Comparison of ENCODE assay signal across 1 cellular context in the genomic region with DNA sequence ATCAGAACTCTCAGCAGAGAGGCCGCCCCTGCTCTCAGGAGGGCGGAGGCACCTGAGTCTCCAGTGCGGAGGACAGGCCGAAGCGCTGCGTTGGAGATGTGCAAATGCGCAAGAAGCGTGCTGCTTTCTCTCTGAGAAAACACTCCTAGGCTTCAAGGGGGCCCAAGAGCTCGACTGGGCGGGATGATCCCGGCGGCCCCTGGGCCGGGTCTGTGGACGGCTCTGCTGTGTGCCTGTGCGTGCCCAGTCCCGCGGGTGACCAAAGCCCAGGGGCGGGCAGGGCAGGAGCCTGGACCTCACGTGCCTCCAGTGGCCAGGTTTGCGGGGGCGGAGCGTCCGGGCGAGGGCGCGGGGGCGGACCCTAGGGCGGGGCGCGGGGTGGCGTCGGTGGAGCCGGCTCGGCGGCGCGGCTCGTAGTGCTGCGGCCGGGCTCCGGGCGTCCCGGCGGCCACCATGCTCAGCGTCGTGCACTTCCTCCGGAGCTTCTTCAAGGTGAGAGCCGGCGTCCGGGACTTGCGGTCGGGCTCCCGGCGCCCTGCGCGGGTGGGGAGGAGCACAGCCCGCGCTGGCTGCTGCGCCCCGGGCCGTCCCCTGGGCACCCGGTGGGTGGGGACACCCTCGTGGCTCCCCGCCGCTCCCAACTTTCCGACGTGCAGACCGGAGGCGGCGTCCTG.
TF ChIP-seq lines count a peak whose summit lies in the region.

A gene with protein sequence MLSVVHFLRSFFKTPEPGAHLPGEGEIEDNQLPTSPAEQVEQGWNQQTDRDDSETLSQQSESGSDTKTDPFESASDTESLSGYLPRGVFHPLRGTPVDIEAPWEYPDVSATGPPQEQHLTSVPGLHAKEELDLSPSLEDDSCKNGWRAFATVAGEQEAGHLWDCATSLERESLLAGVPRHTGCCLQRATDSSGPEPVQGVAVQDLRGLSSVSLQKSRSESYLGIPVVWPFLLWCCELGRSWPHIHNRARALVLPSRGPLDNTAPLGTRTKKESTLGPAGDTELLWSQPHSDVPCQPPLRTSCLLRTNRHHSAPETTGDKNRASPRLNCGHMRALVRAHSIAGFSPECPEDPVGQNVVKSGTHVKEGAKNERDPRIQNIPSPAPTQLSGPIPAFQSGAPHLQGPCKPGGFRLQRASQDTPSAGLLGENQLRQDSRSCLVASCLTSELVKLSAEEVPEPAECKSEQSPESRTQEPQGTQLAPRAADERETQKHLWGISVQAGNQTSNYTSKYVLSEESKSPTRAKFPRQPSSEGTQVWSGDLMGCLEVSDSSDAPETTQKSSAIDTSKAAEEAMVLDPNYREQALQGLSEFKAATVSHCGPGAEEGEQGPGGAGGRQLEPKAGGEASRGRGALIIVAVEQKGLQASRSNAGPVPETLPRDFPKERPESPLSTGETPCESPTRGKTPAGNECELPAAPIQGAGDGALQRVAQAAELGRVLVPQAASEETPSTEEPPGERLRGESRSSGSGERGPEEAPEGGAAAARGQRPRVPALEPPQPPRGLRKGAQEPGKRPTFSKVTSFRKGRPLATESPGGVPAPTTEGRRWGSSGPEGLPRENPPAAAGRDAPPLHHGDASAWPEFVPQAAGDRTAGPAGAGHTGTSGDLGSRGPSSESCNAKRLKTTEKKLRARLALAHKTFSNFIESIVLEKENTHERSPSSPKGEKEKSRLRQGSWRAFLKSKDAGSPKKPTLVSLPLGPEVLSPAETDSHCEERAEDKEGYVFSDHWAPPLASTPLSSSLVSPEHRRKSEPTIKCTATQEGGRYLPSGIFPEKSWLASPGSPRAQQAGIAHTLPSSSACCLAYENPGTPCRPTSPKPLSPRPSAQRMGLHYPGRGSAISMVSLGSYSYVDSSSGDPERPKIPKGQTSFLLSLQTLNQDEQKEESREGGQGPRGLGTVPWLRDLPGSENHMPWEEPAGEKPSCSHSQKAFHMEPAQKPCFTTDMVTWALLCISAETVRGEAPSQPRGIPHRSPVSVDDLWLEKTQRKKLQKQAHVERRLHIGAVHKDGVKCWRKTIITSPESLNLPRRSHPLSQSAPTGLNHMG (N-terminal part only) (plus strand): TSS at position 414 of the 674 bp plus-strand sequence. CDS start 40 bp downstream, at position 454.

TF ChIP-seq in WTC11, 78 proteins besides CTCF, POLR2A, EP300 and RAD21 (continued from another document and continues in another):
- no peak for TF ChIP-seq ZNF138 (CRISPR knock-in tag; conservative IDR thresholded peaks at IDR 0.05)
- TF ChIP-seq CREM (CRISPR knock-in tag; IDR thresholded peaks at IDR 0.05), result no peak
- no peak for TF ChIP-seq ZNF396 (CRISPR knock-in tag; IDR thresholded peaks at IDR 0.05; ENCODE audit: borderline replicate concordance)
- TF ChIP-seq, protein P1, sequence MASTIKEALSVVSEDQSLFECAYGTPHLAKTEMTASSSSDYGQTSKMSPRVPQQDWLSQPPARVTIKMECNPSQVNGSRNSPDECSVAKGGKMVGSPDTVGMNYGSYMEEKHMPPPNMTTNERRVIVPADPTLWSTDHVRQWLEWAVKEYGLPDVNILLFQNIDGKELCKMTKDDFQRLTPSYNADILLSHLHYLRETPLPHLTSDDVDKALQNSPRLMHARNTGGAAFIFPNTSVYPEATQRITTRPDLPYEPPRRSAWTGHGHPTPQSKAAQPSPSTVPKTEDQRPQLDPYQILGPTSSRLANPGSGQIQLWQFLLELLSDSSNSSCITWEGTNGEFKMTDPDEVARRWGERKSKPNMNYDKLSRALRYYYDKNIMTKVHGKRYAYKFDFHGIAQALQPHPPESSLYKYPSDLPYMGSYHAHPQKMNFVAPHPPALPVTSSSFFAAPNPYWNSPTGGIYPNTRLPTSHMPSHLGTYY (CRISPR knock-in tag; IDR thresholded peaks at IDR 0.05), result no peak
- TF ChIP-seq, protein P2, sequence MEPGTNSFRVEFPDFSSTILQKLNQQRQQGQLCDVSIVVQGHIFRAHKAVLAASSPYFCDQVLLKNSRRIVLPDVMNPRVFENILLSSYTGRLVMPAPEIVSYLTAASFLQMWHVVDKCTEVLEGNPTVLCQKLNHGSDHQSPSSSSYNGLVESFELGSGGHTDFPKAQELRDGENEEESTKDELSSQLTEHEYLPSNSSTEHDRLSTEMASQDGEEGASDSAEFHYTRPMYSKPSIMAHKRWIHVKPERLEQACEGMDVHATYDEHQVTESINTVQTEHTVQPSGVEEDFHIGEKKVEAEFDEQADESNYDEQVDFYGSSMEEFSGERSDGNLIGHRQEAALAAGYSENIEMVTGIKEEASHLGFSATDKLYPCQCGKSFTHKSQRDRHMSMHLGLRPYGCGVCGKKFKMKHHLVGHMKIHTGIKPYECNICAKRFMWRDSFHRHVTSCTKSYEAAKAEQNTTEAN (CRISPR knock-in tag; IDR thresholded peaks at IDR 0.05), result peak; percentile 70; the same call in 1 of the 2 replicates
- TF ChIP-seq FOXK1 (CRISPR knock-in tag; IDR thresholded peaks at IDR 0.05), result peak; percentile 19; the same call in 1 of the 2 replicates
- TF ChIP-seq TP53 (CRISPR knock-in tag; IDR thresholded peaks at IDR 0.05), result peak; percentile 51; the same call in 1 of the 2 replicates
- TF ChIP-seq, protein P3, sequence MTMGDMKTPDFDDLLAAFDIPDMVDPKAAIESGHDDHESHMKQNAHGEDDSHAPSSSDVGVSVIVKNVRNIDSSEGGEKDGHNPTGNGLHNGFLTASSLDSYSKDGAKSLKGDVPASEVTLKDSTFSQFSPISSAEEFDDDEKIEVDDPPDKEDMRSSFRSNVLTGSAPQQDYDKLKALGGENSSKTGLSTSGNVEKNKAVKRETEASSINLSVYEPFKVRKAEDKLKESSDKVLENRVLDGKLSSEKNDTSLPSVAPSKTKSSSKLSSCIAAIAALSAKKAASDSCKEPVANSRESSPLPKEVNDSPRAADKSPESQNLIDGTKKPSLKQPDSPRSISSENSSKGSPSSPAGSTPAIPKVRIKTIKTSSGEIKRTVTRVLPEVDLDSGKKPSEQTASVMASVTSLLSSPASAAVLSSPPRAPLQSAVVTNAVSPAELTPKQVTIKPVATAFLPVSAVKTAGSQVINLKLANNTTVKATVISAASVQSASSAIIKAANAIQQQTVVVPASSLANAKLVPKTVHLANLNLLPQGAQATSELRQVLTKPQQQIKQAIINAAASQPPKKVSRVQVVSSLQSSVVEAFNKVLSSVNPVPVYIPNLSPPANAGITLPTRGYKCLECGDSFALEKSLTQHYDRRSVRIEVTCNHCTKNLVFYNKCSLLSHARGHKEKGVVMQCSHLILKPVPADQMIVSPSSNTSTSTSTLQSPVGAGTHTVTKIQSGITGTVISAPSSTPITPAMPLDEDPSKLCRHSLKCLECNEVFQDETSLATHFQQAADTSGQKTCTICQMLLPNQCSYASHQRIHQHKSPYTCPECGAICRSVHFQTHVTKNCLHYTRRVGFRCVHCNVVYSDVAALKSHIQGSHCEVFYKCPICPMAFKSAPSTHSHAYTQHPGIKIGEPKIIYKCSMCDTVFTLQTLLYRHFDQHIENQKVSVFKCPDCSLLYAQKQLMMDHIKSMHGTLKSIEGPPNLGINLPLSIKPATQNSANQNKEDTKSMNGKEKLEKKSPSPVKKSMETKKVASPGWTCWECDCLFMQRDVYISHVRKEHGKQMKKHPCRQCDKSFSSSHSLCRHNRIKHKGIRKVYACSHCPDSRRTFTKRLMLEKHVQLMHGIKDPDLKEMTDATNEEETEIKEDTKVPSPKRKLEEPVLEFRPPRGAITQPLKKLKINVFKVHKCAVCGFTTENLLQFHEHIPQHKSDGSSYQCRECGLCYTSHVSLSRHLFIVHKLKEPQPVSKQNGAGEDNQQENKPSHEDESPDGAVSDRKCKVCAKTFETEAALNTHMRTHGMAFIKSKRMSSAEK (CRISPR knock-in tag; IDR thresholded peaks at IDR 0.05; ENCODE audit: borderline replicate concordance), result no peak
- no peak for TF ChIP-seq ZNF416 (CRISPR knock-in tag; IDR thresholded peaks at IDR 0.05)
- TF ChIP-seq, protein P4, sequence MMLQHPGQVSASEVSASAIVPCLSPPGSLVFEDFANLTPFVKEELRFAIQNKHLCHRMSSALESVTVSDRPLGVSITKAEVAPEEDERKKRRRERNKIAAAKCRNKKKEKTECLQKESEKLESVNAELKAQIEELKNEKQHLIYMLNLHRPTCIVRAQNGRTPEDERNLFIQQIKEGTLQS (CRISPR knock-in tag; conservative IDR thresholded peaks at IDR 0.05), result no peak
- no peak for TF ChIP-seq PRRX2 (CRISPR knock-in tag; IDR thresholded peaks at IDR 0.05)
- TF ChIP-seq, protein P5, sequence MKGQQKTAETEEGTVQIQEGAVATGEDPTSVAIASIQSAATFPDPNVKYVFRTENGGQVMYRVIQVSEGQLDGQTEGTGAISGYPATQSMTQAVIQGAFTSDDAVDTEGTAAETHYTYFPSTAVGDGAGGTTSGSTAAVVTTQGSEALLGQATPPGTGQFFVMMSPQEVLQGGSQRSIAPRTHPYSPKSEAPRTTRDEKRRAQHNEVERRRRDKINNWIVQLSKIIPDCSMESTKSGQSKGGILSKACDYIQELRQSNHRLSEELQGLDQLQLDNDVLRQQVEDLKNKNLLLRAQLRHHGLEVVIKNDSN (CRISPR knock-in tag; IDR thresholded peaks at IDR 0.05), result peak; percentile 71; the same call in 1 of the 2 replicates
- TF ChIP-seq RELA (CRISPR knock-in tag; IDR thresholded peaks at IDR 0.05; ENCODE audit: borderline replicate concordance), result no peak; the same call in 1 of the 2 replicates
- TF ChIP-seq, protein P6, sequence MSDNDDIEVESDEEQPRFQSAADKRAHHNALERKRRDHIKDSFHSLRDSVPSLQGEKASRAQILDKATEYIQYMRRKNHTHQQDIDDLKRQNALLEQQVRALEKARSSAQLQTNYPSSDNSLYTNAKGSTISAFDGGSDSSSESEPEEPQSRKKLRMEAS (CRISPR knock-in tag; IDR thresholded peaks at IDR 0.05), result peak; percentile 75
- TF ChIP-seq, protein P7, sequence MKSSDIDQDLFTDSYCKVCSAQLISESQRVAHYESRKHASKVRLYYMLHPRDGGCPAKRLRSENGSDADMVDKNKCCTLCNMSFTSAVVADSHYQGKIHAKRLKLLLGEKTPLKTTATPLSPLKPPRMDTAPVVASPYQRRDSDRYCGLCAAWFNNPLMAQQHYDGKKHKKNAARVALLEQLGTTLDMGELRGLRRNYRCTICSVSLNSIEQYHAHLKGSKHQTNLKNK (CRISPR knock-in tag; IDR thresholded peaks at IDR 0.05), result no peak
- TF ChIP-seq NFYB (CRISPR knock-in tag; conservative IDR thresholded peaks at IDR 0.05; ENCODE audit: low read depth), result no peak
- TF ChIP-seq, protein P8, sequence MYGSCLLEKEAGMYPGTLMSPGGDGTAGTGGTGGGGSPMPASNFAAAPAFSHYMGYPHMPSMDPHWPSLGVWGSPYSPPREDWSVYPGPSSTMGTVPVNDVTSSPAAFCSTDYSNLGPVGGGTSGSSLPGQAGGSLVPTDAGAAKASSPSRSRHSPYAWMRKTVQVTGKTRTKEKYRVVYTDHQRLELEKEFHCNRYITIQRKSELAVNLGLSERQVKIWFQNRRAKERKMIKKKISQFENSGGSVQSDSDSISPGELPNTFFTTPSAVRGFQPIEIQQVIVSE (CRISPR knock-in tag; IDR thresholded peaks at IDR 0.05; ENCODE audit: borderline replicate concordance), result no peak
- 0 out of 2 replicates have a peak, but pooled peaks have one; percentile 28 for TF ChIP-seq ZNF423 (CRISPR knock-in tag; IDR thresholded peaks at IDR 0.05)
- TF ChIP-seq JUN (CRISPR knock-in tag; IDR thresholded peaks at IDR 0.05), result no peak
- TF ChIP-seq KAT7 (CRISPR knock-in tag; IDR thresholded peaks at IDR 0.05; ENCODE audit: borderline replicate concordance), result no peak
- TF ChIP-seq, protein P9, sequence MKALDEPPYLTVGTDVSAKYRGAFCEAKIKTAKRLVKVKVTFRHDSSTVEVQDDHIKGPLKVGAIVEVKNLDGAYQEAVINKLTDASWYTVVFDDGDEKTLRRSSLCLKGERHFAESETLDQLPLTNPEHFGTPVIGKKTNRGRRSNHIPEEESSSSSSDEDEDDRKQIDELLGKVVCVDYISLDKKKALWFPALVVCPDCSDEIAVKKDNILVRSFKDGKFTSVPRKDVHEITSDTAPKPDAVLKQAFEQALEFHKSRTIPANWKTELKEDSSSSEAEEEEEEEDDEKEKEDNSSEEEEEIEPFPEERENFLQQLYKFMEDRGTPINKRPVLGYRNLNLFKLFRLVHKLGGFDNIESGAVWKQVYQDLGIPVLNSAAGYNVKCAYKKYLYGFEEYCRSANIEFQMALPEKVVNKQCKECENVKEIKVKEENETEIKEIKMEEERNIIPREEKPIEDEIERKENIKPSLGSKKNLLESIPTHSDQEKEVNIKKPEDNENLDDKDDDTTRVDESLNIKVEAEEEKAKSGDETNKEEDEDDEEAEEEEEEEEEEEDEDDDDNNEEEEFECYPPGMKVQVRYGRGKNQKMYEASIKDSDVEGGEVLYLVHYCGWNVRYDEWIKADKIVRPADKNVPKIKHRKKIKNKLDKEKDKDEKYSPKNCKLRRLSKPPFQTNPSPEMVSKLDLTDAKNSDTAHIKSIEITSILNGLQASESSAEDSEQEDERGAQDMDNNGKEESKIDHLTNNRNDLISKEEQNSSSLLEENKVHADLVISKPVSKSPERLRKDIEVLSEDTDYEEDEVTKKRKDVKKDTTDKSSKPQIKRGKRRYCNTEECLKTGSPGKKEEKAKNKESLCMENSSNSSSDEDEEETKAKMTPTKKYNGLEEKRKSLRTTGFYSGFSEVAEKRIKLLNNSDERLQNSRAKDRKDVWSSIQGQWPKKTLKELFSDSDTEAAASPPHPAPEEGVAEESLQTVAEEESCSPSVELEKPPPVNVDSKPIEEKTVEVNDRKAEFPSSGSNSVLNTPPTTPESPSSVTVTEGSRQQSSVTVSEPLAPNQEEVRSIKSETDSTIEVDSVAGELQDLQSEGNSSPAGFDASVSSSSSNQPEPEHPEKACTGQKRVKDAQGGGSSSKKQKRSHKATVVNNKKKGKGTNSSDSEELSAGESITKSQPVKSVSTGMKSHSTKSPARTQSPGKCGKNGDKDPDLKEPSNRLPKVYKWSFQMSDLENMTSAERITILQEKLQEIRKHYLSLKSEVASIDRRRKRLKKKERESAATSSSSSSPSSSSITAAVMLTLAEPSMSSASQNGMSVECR (CRISPR knock-in tag; IDR thresholded peaks at IDR 0.05; ENCODE audit: borderline replicate concordance), result no peak; the same call in 1 of the 2 replicates
- TF ChIP-seq, protein P10, sequence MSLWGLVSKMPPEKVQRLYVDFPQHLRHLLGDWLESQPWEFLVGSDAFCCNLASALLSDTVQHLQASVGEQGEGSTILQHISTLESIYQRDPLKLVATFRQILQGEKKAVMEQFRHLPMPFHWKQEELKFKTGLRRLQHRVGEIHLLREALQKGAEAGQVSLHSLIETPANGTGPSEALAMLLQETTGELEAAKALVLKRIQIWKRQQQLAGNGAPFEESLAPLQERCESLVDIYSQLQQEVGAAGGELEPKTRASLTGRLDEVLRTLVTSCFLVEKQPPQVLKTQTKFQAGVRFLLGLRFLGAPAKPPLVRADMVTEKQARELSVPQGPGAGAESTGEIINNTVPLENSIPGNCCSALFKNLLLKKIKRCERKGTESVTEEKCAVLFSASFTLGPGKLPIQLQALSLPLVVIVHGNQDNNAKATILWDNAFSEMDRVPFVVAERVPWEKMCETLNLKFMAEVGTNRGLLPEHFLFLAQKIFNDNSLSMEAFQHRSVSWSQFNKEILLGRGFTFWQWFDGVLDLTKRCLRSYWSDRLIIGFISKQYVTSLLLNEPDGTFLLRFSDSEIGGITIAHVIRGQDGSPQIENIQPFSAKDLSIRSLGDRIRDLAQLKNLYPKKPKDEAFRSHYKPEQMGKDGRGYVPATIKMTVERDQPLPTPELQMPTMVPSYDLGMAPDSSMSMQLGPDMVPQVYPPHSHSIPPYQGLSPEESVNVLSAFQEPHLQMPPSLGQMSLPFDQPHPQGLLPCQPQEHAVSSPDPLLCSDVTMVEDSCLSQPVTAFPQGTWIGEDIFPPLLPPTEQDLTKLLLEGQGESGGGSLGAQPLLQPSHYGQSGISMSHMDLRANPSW (CRISPR knock-in tag; conservative IDR thresholded peaks at IDR 0.05; ENCODE audit: low read depth), result no peak
- no peak for TF ChIP-seq FOXJ3 (CRISPR knock-in tag; IDR thresholded peaks at IDR 0.05; ENCODE audit: borderline replicate concordance)
- no peak for TF ChIP-seq CBFB (CRISPR knock-in tag; IDR thresholded peaks at IDR 0.05; ENCODE audit: low read depth)
- TF ChIP-seq NR2C2 (CRISPR knock-in tag; IDR thresholded peaks at IDR 0.05), result no peak
- no peak for TF ChIP-seq IRF2 (CRISPR knock-in tag; IDR thresholded peaks at IDR 0.05; ENCODE audit: borderline replicate concordance, low read depth)
